ENCODE assay signal across 20 cellular contexts in the genomic region with DNA sequence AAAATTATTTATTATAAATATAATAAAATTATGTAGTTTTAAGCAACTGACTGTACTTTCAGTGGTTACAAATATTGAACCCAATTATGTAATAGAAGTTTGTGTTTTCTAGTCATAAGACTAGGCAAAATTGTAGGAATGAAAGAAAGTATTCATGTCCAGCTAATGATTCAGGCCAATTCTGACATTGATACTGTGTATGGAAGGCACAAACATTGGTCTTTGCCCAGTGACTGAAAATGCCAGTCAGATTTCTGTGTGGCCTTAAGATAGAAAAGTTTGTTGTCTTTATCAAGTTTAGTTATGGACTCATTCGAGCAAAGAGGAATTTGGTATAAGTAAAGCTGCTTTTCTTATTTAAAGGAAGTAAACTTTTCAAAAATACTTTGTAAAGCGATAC.
DNase-seq lines count a peak whose midpoint lies in the region; ATAC-seq and TF ChIP-seq lines count a peak whose summit lies in the region.
"Had no signal": no experiment of that assay in that cellular context is flagged by ENCODE, and none has a peak within 500 bp of the region (broad histone marks: within the 10 kb centered on the region; RNA-seq: fewer than 3 reads in every experiment).

No MANE protein-coding gene starts in this region.

- no peak overlapping the region for H2BK120ac ChIP-seq in IMR-90 (ENCODE audit: low read depth, low read length)

- no peaks in the 10 kb centered on the region for H3K9me3 Mint-ChIP-seq in activated CD8-positive, alpha-beta memory T cell treated with anti-CD3 and anti-CD28 coated beads, Interleukin-2, amount 10 ng/mL, durations not matched to agents 7 days and 5 days (ENCODE audit: low read depth)
- H3K9me3 Mint-ChIP-seq: GM23338 had no signal

- no peaks in the 10 kb centered on the region; a peak in 1 of 4 replicates for H3K79me1 ChIP-seq in IMR-90 (ENCODE audit: low read depth in 1 of 2, low read length in 2 of 2)

- no peaks in the 10 kb centered on the region for H3K4me1 ChIP-seq in IMR-90 (ENCODE audit: control insufficient read depth, insufficient read depth, low read length)
- H3K4me1 ChIP-seq: A549, BE2C had no signal

- dilution Hi-C loops in IMR-90 (cut with HindIII; ENCODE audit: low sequenced_read_pairs, unreplicated experiment) = no loop called here

- no peaks in the 10 kb centered on the region for H4K20me1 ChIP-seq in IMR-90 (ENCODE audit: insufficient read depth, low read length)

- no peaks in the 10 kb centered on the region for H3K9me3 ChIP-seq in IMR-90 (ENCODE audit: control insufficient read depth, insufficient read depth, low read length)
- H3K9me3 ChIP-seq: A549, BE2C had no signal

- no peak overlapping the region for H2AFZ ChIP-seq in IMR-90 (replicated peaks; ENCODE audit: low read length, poor library complexity)
- H2AFZ ChIP-seq: GM23338 had no signal

- no peak overlapping the region for H2AK5ac ChIP-seq in IMR-90 (ENCODE audit: low read depth, low read length)

- no peak overlapping the region for H3K18ac ChIP-seq in IMR-90 (ENCODE audit: low read depth, low read length)

- no peak overlapping the region for H3K4me3 ChIP-seq in IMR-90 (ENCODE audit: insufficient read depth, low read depth, low read length)
- H3K4me3 ChIP-seq: A549, GM23338, SK-N-MC had no signal

- no peak for TF ChIP-seq RAD21 in IMR-90 (IDR thresholded peaks at IDR 0.05; ENCODE audit: low read length)

- H3K9ac ChIP-seq in IMR-90 (ENCODE audit: low read depth, low read length) = no peak overlapping the region

- DNase-seq in IMR-90 (no peak), foreskin melanocyte (peak; percentile 45), myocyte (ENCODE audit: low read depth) (peak; percentile 4), superior temporal gyrus (ENCODE audit: extremely low spot score) (peak; percentile 81), OCI-M2 (lab: John Stamatoyannopoulos, UW; ENCODE audit: unreplicated experiment) (no peak)
- no peak for DNase-seq in activated CD8-positive, alpha-beta memory T cell treated with anti-CD3 and anti-CD28 coated beads, Interleukin-2, amount 10 ng/mL, durations not matched to agents 7 days and 5 days
- DNase-seq: BE2C, DMS79, Kasumi-1, NCI-H1694, NCI-H2081 treated with DMSO at 0.1 percent for 48 hours, NCI-H446, NCI-H526, OCI-M1, Right ventricle myocardium superior had no signal

- H3K27ac Mint-ChIP-seq in activated CD8-positive, alpha-beta memory T cell treated with anti-CD3 and anti-CD28 coated beads, Interleukin-2, amount 10 ng/mL, durations not matched to agents 7 days and 5 days = no peak overlapping the region
- H3K27ac Mint-ChIP-seq: GM23338 had no signal

- no peak for TF ChIP-seq POLR2A in IMR-90 (IDR thresholded peaks at IDR 0.05; ENCODE audit: low read depth, low read length)

- H3K9me1 ChIP-seq in IMR-90 (ENCODE audit: insufficient read depth, low read length) = peaks cover 3% of the 10 kb centered on the region

- no peak overlapping the region for H3K4me2 ChIP-seq in IMR-90 (ENCODE audit: low read depth, low read length)
- H3K4me2 ChIP-seq: A549, GM23338 had no signal

- no peak for TF ChIP-seq CTCF in IMR-90 (conservative IDR thresholded peaks at IDR 0.05; ENCODE audit: low read depth, low read length)

- POLR2A ChIA-PET in IMR-90 (lab: Charles Lee; ENCODE audit: unreplicated experiment) = interaction anchor here (1.2 kb wide), 1 partner anchor 448 kb away, joined by 3 read pairs; no protein-coding TSS in a partner anchor

- H4K5ac ChIP-seq in IMR-90 (ENCODE audit: low read depth, low read length) = no peak overlapping the region

- CTCF ChIA-PET in IMR-90 (lab: Yijun Ruan, JAX) = no interaction called here
- CTCF ChIA-PET in activated CD8-positive, alpha-beta memory T cell treated with anti-CD3 and anti-CD28 coated beads, Interleukin-2, amount 10 ng/mL, durations not matched to agents 7 days and 5 days (lab: Charles Lee) = no interaction called here

- H4K8ac ChIP-seq in IMR-90 (ENCODE audit: low read depth in 2 of 2, low read length in 2 of 2) = no peak overlapping the region

- no peak overlapping the region for H3K4me3 Mint-ChIP-seq in activated CD8-positive, alpha-beta memory T cell treated with anti-CD3 and anti-CD28 coated beads, Interleukin-2, amount 10 ng/mL, durations not matched to agents 7 days and 5 days
- H3K4me3 Mint-ChIP-seq: GM23338 had no signal

- peaks cover 16% of the 10 kb centered on the region for H3K36me3 Mint-ChIP-seq in activated CD8-positive, alpha-beta memory T cell treated with anti-CD3 and anti-CD28 coated beads, Interleukin-2, amount 10 ng/mL, durations not matched to agents 7 days and 5 days

- H2BK15ac ChIP-seq in IMR-90 (ENCODE audit: low read depth, low read length) = no peak overlapping the region

- no peak overlapping the region for H2BK20ac ChIP-seq in IMR-90 (ENCODE audit: low read depth, low read length)

- H3K27me3 Mint-ChIP-seq in activated CD8-positive, alpha-beta memory T cell treated with anti-CD3 and anti-CD28 coated beads, Interleukin-2, amount 10 ng/mL, durations not matched to agents 7 days and 5 days = no peaks in the 10 kb centered on the region

- 0 out of 2 replicates have a peak overlapping the region, but pooled peaks have one; percentile 51 for H3K23ac ChIP-seq in IMR-90 (ENCODE audit: low read depth, low read length)

- intact Hi-C loops in IMR-90 (cut with micrococcal nuclease) = no loop called here

- no peak overlapping the region for H3K27ac ChIP-seq in IMR-90 (ENCODE audit: insufficient read depth, low read length)
- H3K27ac ChIP-seq: A549, SK-N-MC had no signal

- no CpG with 5 or more reads among the region's 2 CpGs for WGBS in IMR-90 (ENCODE audit: extremely low coverage in 2 of 2, insufficient read length in 1 of 2), 2 experiments

- no peak overlapping the region for H3K56ac ChIP-seq in IMR-90 (ENCODE audit: extremely low read depth, insufficient read depth, low read length)

- no peak overlapping the region for H4K91ac ChIP-seq in IMR-90 (ENCODE audit: insufficient read depth, low read depth, low read length)

- no peaks in the 10 kb centered on the region for H3K36me3 ChIP-seq in IMR-90 (ENCODE audit: control insufficient read depth, insufficient read depth, low read length)
- H3K36me3 ChIP-seq: BE2C had no signal

- BruUV-seq in IMR-90 (replicated peaks; lab: Mats Ljungman, UMichigan) = no TSS peak

- H3K4ac ChIP-seq in IMR-90 (ENCODE audit: low read depth, low read length) = no peak overlapping the region

- in situ Hi-C loops in IMR-90 (cut with MboI; ENCODE audit: low sequenced_read_pairs) = no loop called here

- H3K14ac ChIP-seq in IMR-90 (replicated peaks; ENCODE audit: low read depth, low read length) = peak overlapping the region; percentile 37; the same call in 1 of the 2 replicates

- H2BK5ac ChIP-seq in IMR-90 (ENCODE audit: low read depth, low read length, poor library complexity, severe bottlenecking) = no peak overlapping the region

- no peaks in the 10 kb centered on the region for H3K4me1 Mint-ChIP-seq in activated CD8-positive, alpha-beta memory T cell treated with anti-CD3 and anti-CD28 coated beads, Interleukin-2, amount 10 ng/mL, durations not matched to agents 7 days and 5 days
- H3K4me1 Mint-ChIP-seq: GM23338 had no signal

- ATAC-seq in IMR-90 (ENCODE audit: low read depth) (peak; percentile 29; the same call in 1 of the 2 replicates), HG02884 (IDR thresholded peaks at IDR 0.05; ENCODE audit: unreplicated experiment) (no peak), HG02981 (IDR thresholded peaks at IDR 0.05; ENCODE audit: unreplicated experiment) (no peak)
- ATAC-seq in activated CD8-positive, alpha-beta memory T cell treated with anti-CD3 and anti-CD28 coated beads, Interleukin-2, amount 10 ng/mL, durations not matched to agents 7 days and 5 days = no peak
- ATAC-seq: A549, GM23338 had no signal

- H3K27me3 ChIP-seq in IMR-90 (ENCODE audit: control insufficient read depth, insufficient read depth, low read length) = no peaks in the 10 kb centered on the region
- H3K27me3 ChIP-seq: BE2C had no signal

- H2AK9ac ChIP-seq in IMR-90 (replicated peaks; ENCODE audit: low read depth, low read length, poor library complexity) = no peak overlapping the region

TF ChIP-seq in IMR-90, 13 proteins besides CTCF, POLR2A, EP300 and RAD21:
- TF ChIP-seq, protein P1, sequence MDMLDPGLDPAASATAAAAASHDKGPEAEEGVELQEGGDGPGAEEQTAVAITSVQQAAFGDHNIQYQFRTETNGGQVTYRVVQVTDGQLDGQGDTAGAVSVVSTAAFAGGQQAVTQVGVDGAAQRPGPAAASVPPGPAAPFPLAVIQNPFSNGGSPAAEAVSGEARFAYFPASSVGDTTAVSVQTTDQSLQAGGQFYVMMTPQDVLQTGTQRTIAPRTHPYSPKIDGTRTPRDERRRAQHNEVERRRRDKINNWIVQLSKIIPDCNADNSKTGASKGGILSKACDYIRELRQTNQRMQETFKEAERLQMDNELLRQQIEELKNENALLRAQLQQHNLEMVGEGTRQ (IDR thresholded peaks at IDR 0.05; ENCODE audit: low read depth, low read length) = no peak
- TF ChIP-seq MAZ (IDR thresholded peaks at IDR 0.05; ENCODE audit: borderline replicate concordance, low read depth, low read length) (no peak), RCOR1 (IDR thresholded peaks at IDR 0.05; ENCODE audit: insufficient replicate concordance, low read length) (no peak), FOS (IDR thresholded peaks at IDR 0.05; ENCODE audit: low read depth, low read length) (no peak), MAFK (IDR thresholded peaks at IDR 0.05; ENCODE audit: low read depth, low read length) (no peak), MXI1 (IDR thresholded peaks at IDR 0.05; ENCODE audit: borderline replicate concordance, low read depth, low read length) (no peak), RFX5 (IDR thresholded peaks at IDR 0.05; ENCODE audit: low read depth, low read length) (no peak), CEBPB (IDR thresholded peaks at IDR 0.05; ENCODE audit: low read depth, low read length) (no peak), BHLHE40 (IDR thresholded peaks at IDR 0.05; ENCODE audit: low read depth, low read length) (no peak), NFE2L2 (IDR thresholded peaks at IDR 0.05; ENCODE audit: low read depth, low read length) (no peak), SMC3 (IDR thresholded peaks at IDR 0.05; ENCODE audit: low read depth, low read length) (no peak), CHD1 (IDR thresholded peaks at IDR 0.05; ENCODE audit: low read depth, low read length) (no peak)
- TF ChIP-seq, protein P2, sequence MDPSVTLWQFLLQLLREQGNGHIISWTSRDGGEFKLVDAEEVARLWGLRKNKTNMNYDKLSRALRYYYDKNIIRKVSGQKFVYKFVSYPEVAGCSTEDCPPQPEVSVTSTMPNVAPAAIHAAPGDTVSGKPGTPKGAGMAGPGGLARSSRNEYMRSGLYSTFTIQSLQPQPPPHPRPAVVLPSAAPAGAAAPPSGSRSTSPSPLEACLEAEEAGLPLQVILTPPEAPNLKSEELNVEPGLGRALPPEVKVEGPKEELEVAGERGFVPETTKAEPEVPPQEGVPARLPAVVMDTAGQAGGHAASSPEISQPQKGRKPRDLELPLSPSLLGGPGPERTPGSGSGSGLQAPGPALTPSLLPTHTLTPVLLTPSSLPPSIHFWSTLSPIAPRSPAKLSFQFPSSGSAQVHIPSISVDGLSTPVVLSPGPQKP (IDR thresholded peaks at IDR 0.05; ENCODE audit: borderline replicate concordance, low read depth, low read length) = no peak

Comparison
In these comparisons a context has a peak if more than half of its experiments do, and no peak if none do; other contexts are left out.
1. DNase-seq: peak in foreskin melanocyte (single experiment), myocyte (single experiment) and superior temporal gyrus (single experiment); none in IMR-90 (single experiment), OCI-M2 (single experiment) and activated CD8-positive, alpha-beta memory T cell treated with anti-CD3 and anti-CD28 coated beads, Interleukin-2, amount 10 ng/mL, durations not matched to agents 7 days and 5 days (single experiment).